ENCODE assay signal across 1 cellular context in the genomic region with DNA sequence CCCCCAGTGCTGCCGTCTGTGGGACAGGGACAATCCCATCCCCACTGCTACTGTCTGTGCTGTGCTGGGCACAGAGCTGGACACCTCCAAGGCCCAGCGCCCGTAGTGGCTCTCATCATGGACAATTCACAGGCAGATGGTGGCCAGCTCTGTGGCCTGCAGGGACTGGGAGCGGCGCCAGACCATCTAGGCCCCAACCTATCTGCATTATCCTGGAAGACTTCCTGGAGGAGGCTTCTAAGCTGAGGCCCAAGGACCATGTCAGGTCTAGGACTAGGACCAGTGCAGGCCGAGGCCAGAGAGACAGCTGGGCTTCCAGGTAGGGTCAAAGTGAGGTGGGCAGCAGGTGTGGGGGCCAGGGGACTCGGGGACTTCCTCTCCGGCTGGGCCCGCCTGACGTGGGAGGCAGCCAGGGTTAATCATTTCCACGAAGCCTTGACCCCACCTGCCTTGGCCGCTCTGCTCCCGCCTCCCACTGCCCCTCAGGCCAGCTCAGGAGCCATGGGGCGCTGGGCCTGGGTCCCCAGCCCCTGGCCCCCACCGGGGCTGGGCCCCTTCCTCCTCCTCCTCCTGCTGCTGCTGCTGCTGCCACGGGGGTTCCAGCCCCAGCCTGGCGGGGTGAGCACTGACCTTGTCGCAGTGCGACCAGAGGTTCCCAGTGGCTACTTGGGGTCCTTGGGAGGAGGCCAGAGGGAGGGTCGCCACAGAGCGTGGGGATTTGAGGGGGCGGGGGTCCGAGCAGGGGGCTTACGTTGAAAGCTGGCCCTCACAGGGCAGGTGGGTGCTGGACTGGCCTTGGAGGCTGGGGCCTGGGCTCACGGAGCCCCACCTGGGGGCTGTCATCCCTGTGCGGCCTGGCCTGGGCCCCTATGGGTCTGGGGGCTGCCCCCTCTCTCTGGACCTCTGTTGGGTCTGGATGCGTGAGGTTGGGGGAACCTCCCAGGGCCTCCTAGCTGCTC.
TF ChIP-seq lines count a peak whose summit lies in the region.

TSS of gene HGFAC (plus strand) at position 468 of the 959 bp plus-strand sequence. CDS start at position 502, 34 bp downstream.

TF ChIP-seq in HepG2, 621 proteins besides CTCF, POLR2A, EP300 and RAD21 (continued from another document and continues in another):
- TF ChIP-seq, protein P1, sequence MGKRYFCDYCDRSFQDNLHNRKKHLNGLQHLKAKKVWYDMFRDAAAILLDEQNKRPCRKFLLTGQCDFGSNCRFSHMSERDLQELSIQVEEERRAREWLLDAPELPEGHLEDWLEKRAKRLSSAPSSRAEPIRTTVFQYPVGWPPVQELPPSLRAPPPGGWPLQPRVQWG (CRISPR knock-in tag; IDR thresholded peaks at IDR 0.05; ENCODE audit: borderline replicate concordance, low read depth): no peak
- TF ChIP-seq, protein P2, sequence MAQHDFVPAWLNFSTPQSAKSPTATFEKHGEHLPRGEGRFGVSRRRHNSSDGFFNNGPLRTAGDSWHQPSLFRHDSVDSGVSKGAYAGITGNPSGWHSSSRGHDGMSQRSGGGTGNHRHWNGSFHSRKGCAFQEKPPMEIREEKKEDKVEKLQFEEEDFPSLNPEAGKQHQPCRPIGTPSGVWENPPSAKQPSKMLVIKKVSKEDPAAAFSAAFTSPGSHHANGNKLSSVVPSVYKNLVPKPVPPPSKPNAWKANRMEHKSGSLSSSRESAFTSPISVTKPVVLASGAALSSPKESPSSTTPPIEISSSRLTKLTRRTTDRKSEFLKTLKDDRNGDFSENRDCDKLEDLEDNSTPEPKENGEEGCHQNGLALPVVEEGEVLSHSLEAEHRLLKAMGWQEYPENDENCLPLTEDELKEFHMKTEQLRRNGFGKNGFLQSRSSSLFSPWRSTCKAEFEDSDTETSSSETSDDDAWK (CRISPR knock-in tag; IDR thresholded peaks at IDR 0.05): no peak
- TF ChIP-seq ATM (IDR thresholded peaks at IDR 0.05; ENCODE audit: borderline replicate concordance) (no peak), ZNF225 (CRISPR knock-in tag; IDR thresholded peaks at IDR 0.05) (no peak), ZBTB25 (CRISPR knock-in tag; IDR thresholded peaks at IDR 0.05) (no peak), TRAFD1 (CRISPR knock-in tag; IDR thresholded peaks at IDR 0.05; ENCODE audit: borderline replicate concordance) (no peak), FOXC1 (CRISPR knock-in tag; IDR thresholded peaks at IDR 0.05; ENCODE audit: borderline replicate concordance) (no peak), ZBED4 (CRISPR knock-in tag; IDR thresholded peaks at IDR 0.05; ENCODE audit: borderline replicate concordance) (no peak), ZNF577 (CRISPR knock-in tag; IDR thresholded peaks at IDR 0.05; ENCODE audit: borderline replicate concordance, low read depth) (no peak), NFKBIZ (CRISPR knock-in tag; IDR thresholded peaks at IDR 0.05) (no peak), HOXA9 (CRISPR knock-in tag; IDR thresholded peaks at IDR 0.05; ENCODE audit: borderline replicate concordance) (no peak), KLF12 (CRISPR knock-in tag; IDR thresholded peaks at IDR 0.05; ENCODE audit: borderline replicate concordance) (0 out of 2 replicates have a peak, but pooled peaks have one; percentile 41), ZNF574 (CRISPR knock-in tag; IDR thresholded peaks at IDR 0.05) (peak; percentile 42), MXD4 (CRISPR knock-in tag; IDR thresholded peaks at IDR 0.05) (no peak; the same call in 1 of the 2 replicates), ZNF713 (CRISPR knock-in tag; IDR thresholded peaks at IDR 0.05) (0 out of 2 replicates have a peak, but pooled peaks have one; percentile 66), ZNF746 (CRISPR knock-in tag; IDR thresholded peaks at IDR 0.05) (peak; percentile 30; the same call in 1 of the 2 replicates), HOXD1 (CRISPR knock-in tag; IDR thresholded peaks at IDR 0.05) (0 out of 2 replicates have a peak, but pooled peaks have one; percentile 22), MYC (CRISPR knock-in tag; IDR thresholded peaks at IDR 0.05; ENCODE audit: borderline replicate concordance) (no peak; the same call in 1 of the 2 replicates), ZNF639 (CRISPR knock-in tag; conservative IDR thresholded peaks at IDR 0.05) (no peak), TBX2 (CRISPR knock-in tag; IDR thresholded peaks at IDR 0.05; ENCODE audit: borderline replicate concordance) (no peak), SMAD9 (CRISPR knock-in tag; IDR thresholded peaks at IDR 0.05) (no peak), EZH2 (conservative IDR thresholded peaks at IDR 0.05; ENCODE audit: low read depth, low read length) (no peak), ZFP37 (CRISPR knock-in tag; IDR thresholded peaks at IDR 0.05; ENCODE audit: borderline replicate concordance) (no peak), NR1H2 (CRISPR knock-in tag; IDR thresholded peaks at IDR 0.05; ENCODE audit: borderline replicate concordance, low read depth) (no peak), ZNF556 (CRISPR knock-in tag; IDR thresholded peaks at IDR 0.05; ENCODE audit: borderline replicate concordance) (peak; percentile 29; the same call in 1 of the 2 replicates), REL (CRISPR knock-in tag; conservative IDR thresholded peaks at IDR 0.05) (no peak), CEBPZ (IDR thresholded peaks at IDR 0.05; ENCODE audit: low read length) (no peak), ZNF256 (CRISPR knock-in tag; conservative IDR thresholded peaks at IDR 0.05) (0 out of 2 replicates have a peak, but pooled peaks have one; percentile 25), CENPX (CRISPR knock-in tag; IDR thresholded peaks at IDR 0.05) (no peak), MIER2 (CRISPR knock-in tag; IDR thresholded peaks at IDR 0.05) (no peak), ZNF343 (CRISPR knock-in tag; IDR thresholded peaks at IDR 0.05) (no peak)
- TF ChIP-seq, protein P3, sequence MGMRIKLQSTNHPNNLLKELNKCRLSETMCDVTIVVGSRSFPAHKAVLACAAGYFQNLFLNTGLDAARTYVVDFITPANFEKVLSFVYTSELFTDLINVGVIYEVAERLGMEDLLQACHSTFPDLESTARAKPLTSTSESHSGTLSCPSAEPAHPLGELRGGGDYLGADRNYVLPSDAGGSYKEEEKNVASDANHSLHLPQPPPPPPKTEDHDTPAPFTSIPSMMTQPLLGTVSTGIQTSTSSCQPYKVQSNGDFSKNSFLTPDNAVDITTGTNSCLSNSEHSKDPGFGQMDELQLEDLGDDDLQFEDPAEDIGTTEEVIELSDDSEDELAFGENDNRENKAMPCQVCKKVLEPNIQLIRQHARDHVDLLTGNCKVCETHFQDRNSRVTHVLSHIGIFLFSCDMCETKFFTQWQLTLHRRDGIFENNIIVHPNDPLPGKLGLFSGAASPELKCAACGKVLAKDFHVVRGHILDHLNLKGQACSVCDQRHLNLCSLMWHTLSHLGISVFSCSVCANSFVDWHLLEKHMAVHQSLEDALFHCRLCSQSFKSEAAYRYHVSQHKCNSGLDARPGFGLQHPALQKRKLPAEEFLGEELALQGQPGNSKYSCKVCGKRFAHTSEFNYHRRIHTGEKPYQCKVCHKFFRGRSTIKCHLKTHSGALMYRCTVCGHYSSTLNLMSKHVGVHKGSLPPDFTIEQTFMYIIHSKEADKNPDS (CRISPR knock-in tag; IDR thresholded peaks at IDR 0.05): no peak
- TF ChIP-seq, protein P4, sequence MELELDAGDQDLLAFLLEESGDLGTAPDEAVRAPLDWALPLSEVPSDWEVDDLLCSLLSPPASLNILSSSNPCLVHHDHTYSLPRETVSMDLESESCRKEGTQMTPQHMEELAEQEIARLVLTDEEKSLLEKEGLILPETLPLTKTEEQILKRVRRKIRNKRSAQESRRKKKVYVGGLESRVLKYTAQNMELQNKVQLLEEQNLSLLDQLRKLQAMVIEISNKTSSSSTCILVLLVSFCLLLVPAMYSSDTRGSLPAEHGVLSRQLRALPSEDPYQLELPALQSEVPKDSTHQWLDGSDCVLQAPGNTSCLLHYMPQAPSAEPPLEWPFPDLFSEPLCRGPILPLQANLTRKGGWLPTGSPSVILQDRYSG (CRISPR knock-in tag; IDR thresholded peaks at IDR 0.05): no peak
